In the genomic region with DNA sequence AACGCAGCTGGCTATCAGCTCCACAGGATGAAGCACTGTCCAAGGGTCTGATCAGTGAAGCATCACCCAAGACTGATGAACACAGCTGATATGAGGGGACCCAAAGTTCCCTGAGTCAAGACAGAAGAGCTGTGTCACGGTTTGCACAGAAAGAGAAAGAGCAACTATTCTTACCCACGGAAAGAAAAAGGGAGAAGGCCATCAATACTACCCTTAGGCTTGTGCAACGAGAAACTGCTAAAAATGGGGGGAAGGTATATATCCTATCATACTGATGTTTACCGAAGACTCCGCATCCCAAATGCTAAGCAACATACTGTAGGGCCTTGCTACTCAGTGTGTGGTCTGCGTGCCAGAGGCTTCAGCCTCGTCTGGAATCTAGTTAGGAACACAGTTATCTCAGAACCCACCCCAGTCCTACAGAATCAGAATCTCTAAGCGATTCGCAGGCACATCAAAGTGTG, we compare ENCODE assay signal across 6 cellular contexts. TPM values are rescaled to one million over a fixed set of nuclear protein-coding genes. Genes with fewer than 3 reads are reported as not detected.
DNase-seq lines count a peak whose midpoint lies in the region; ATAC-seq and TF ChIP-seq lines count a peak whose summit lies in the region.

No MANE protein-coding gene starts in this region.

- H3K36me3 Mint-ChIP-seq in stimulated activated memory B cell treated with anti-CD40 and anti-IgM and Interleukin-4, amounts not matched to agents 10 μg/mL and 1 μg/mL and 100 μg/mL, for 72 hours: peaks cover 8% of the 10 kb centered on the region

- TF ChIP-seq POLR2A in GM18505 (IDR thresholded peaks at IDR 0.05; ENCODE audit: borderline replicate concordance, extremely low read depth, insufficient read depth, insufficient read length): no peak

- DNase-seq in ACHN (peak; percentile 28), NAMALWA (ENCODE audit: low spot score) (peak; percentile 49), CD1c-positive myeloid dendritic cell (ENCODE audit: extremely low spot score) (no peak)

- in situ Hi-C loops in ACHN (cut with HindIII; ENCODE audit: low pct_ligation_motif_present, low pct_unique_long_range_greater_than_20kb, low sequenced_read_pairs): no loop called here

- peak overlapping the region; percentile 96 for H3K27ac Mint-ChIP-seq in stimulated activated memory B cell treated with anti-CD40 and anti-IgM and Interleukin-4, amounts not matched to agents 10 μg/mL and 1 μg/mL and 100 μg/mL, for 72 hours

- H3K4me1 Mint-ChIP-seq in stimulated activated memory B cell treated with anti-CD40 and anti-IgM and Interleukin-4, amounts not matched to agents 10 μg/mL and 1 μg/mL and 100 μg/mL, for 72 hours: peaks cover 49% of the 10 kb centered on the region

- peak; percentile 5 for ATAC-seq in esophagus mucosa
- no peak for ATAC-seq in stimulated activated memory B cell treated with anti-CD40 and anti-IgM and Interleukin-4, amounts not matched to agents 10 μg/mL and 1 μg/mL and 100 μg/mL, for 72 hours
- ATAC-seq in GM18505 (IDR thresholded peaks at IDR 0.05; ENCODE audit: unreplicated experiment): no peak

- H3K27me3 Mint-ChIP-seq in stimulated activated memory B cell treated with anti-CD40 and anti-IgM and Interleukin-4, amounts not matched to agents 10 μg/mL and 1 μg/mL and 100 μg/mL, for 72 hours: no peaks in the 10 kb centered on the region

- no peaks in the 10 kb centered on the region for H3K9me3 Mint-ChIP-seq in stimulated activated memory B cell treated with anti-CD40 and anti-IgM and Interleukin-4, amounts not matched to agents 10 μg/mL and 1 μg/mL and 100 μg/mL, for 72 hours

- H3K4me3 Mint-ChIP-seq in stimulated activated memory B cell treated with anti-CD40 and anti-IgM and Interleukin-4, amounts not matched to agents 10 μg/mL and 1 μg/mL and 100 μg/mL, for 72 hours: peak overlapping the region; percentile 93

RNA-seq across cellular contexts. Expression of a gene that starts 0.7 kb away (rescaled TPM):
- total RNA-seq in esophagus mucosa: 7.6 TPM

RNA-seq across cellular contexts. Expression of a gene that starts 0.7 kb away (rescaled TPM):
- 3.7 TPM for total RNA-seq in esophagus mucosa

RNA-seq across cellular contexts. Expression of a gene that starts 14.3 kb away (rescaled TPM):
- total RNA-seq in esophagus mucosa: 1.3 TPM

RNA-seq across cellular contexts. Expression of a gene that starts 45.5 kb away (rescaled TPM):
- 47.8 TPM for total RNA-seq in esophagus mucosa

RNA-seq across cellular contexts. Expression of a gene that starts 50.3 kb away (rescaled TPM):
- 60.6 TPM for total RNA-seq in esophagus mucosa
